In genomic region chr2:7825591-7826312, GRCh38 we compare ENCODE assay signal across 8 cellular contexts.
DNase-seq lines count a peak whose midpoint lies in the region; ATAC-seq and TF ChIP-seq lines count a peak whose summit lies in the region.

No MANE protein-coding gene starts in this region.

- ATAC-seq in GM18505 (IDR thresholded peaks at IDR 0.05; ENCODE audit: unreplicated experiment): peak; percentile 65
- peak; percentile 93 for ATAC-seq in HG02798 (IDR thresholded peaks at IDR 0.05; ENCODE audit: poor library complexity, unreplicated experiment)
- no peak for ATAC-seq in CD4-positive, alpha-beta T cell (ENCODE audit: poor library complexity)

- no peak for TF ChIP-seq CTCF in CD4-positive, alpha-beta T cell (IDR thresholded peaks at IDR 0.05)

- peaks cover 35% of the 10 kb centered on the region for H3K4me1 Mint-ChIP-seq in activated T-cell treated with anti-CD3 and anti-CD28 coated beads, Interleukin-2, amount 50 U/mL, for 24 hours (ENCODE audit: low read depth)
- H3K4me1 Mint-ChIP-seq in CD4-positive, alpha-beta T cell (ENCODE audit: low read depth): peaks cover 10% of the 10 kb centered on the region

- CTCF ChIA-PET in HEK293T (lab: Yijun Ruan, JAX): interaction anchor here (0.7 kb wide), 1 partner anchor 1880 kb away, joined by 3 read pairs; no protein-coding TSS in a partner anchor
- CTCF ChIA-PET in CD4-positive, alpha-beta T cell (lab: Charles Lee): interaction anchor here (1.1 kb wide), 1 partner anchor 18 kb away, joined by 3 read pairs; no protein-coding TSS in a partner anchor

- H3K27me3 ChIP-seq in CD4-positive, alpha-beta T cell (ENCODE audit: control insufficient read depth, insufficient read depth, low read length): no peaks in the 10 kb centered on the region

- H3K9me3 Mint-ChIP-seq in activated T-cell treated with anti-CD3 and anti-CD28 coated beads, Interleukin-2, amount 50 U/mL, for 24 hours: no peaks in the 10 kb centered on the region
- H3K9me3 Mint-ChIP-seq in CD4-positive, alpha-beta T cell: no peaks in the 10 kb centered on the region

- no peak for TF ChIP-seq POLR2A in GM18505 (IDR thresholded peaks at IDR 0.05; ENCODE audit: borderline replicate concordance, extremely low read depth, insufficient read depth, insufficient read length)

- no peaks in the 10 kb centered on the region for H3K9me3 ChIP-seq in CD4-positive, alpha-beta T cell (ENCODE audit: control insufficient read depth, low read length)

- intact Hi-C loops in CD4-positive, alpha-beta T cell (cut with DNase I, micrococcal nuclease): no loop called here

- no peak overlapping the region for H3K27ac ChIP-seq in CD4-positive, alpha-beta T cell (ENCODE audit: low read depth, low read length)

- H3K27ac Mint-ChIP-seq in activated T-cell treated with anti-CD3 and anti-CD28 coated beads, Interleukin-2, amount 50 U/mL, for 24 hours: peak overlapping the region; percentile 95
- H3K27ac Mint-ChIP-seq in CD4-positive, alpha-beta T cell: no peak overlapping the region

- no peaks in the 10 kb centered on the region for H3K36me3 Mint-ChIP-seq in activated T-cell treated with anti-CD3 and anti-CD28 coated beads, Interleukin-2, amount 50 U/mL, for 24 hours (ENCODE audit: low read depth)
- H3K36me3 Mint-ChIP-seq in CD4-positive, alpha-beta T cell (ENCODE audit: low read depth): no peaks in the 10 kb centered on the region

- POLR2A ChIA-PET in HEK293T (lab: Yijun Ruan, JAX): no interaction called here
- POLR2A ChIA-PET in CD4-positive, alpha-beta T cell (lab: Charles Lee): no interaction called here

- H3K27me3 Mint-ChIP-seq in activated T-cell treated with anti-CD3 and anti-CD28 coated beads, Interleukin-2, amount 50 U/mL, for 24 hours: peaks cover 3% of the 10 kb centered on the region
- H3K27me3 Mint-ChIP-seq in CD4-positive, alpha-beta T cell: no peaks in the 10 kb centered on the region

- peak overlapping the region; percentile 27 for H3K4me3 Mint-ChIP-seq in activated T-cell treated with anti-CD3 and anti-CD28 coated beads, Interleukin-2, amount 50 U/mL, for 24 hours
- no peak overlapping the region for H3K4me3 Mint-ChIP-seq in CD4-positive, alpha-beta T cell

- DNase-seq in activated T-cell treated with anti-CD3 and anti-CD28 coated beads, Interleukin-2, amount 50 U/mL, for 24 hours: peak; percentile 53
- peak; percentile 45 for DNase-seq in non-pigmented ciliary epithelial cell (ENCODE audit: low read depth)
- no peak for DNase-seq in HEK293T (ENCODE audit: extremely low spot score)
- no peak for DNase-seq in cerebellar cortex (ENCODE audit: low spot score)
- DNase-seq in anterior cingulate cortex (lab: John Stamatoyannopoulos, UW): no peak
- DNase-seq in CD4-positive, alpha-beta T cell: no peak

TF ChIP-seq in HEK293T, 16 proteins besides CTCF, POLR2A, EP300 and RAD21:
- TF ChIP-seq LEF1 (IDR thresholded peaks at IDR 0.05; ENCODE audit: borderline replicate concordance) (no peak), TARDBP (IDR thresholded peaks at IDR 0.05) (no peak), CTBP1 (IDR thresholded peaks at IDR 0.05; ENCODE audit: borderline replicate concordance) (no peak), FOXM1 (IDR thresholded peaks at IDR 0.05; ENCODE audit: borderline replicate concordance) (no peak), ZNF384 (IDR thresholded peaks at IDR 0.05) (no peak), BHLHE40 (IDR thresholded peaks at IDR 0.05; ENCODE audit: borderline replicate concordance) (no peak), NFRKB (IDR thresholded peaks at IDR 0.05) (no peak), ELF4 (IDR thresholded peaks at IDR 0.05) (no peak), SUZ12 (IDR thresholded peaks at IDR 0.05) (no peak), ARNT (IDR thresholded peaks at IDR 0.05) (no peak), L3MBTL2 (conservative IDR thresholded peaks at IDR 0.05) (no peak), FOXK2 (IDR thresholded peaks at IDR 0.05) (no peak), PKNOX1 (IDR thresholded peaks at IDR 0.05) (no peak), HDGF (IDR thresholded peaks at IDR 0.05; ENCODE audit: borderline replicate concordance) (no peak), SP1 (IDR thresholded peaks at IDR 0.05) (no peak), FOXA1 (IDR thresholded peaks at IDR 0.05) (no peak)

Comparison
In these comparisons a context has a peak if more than half of its experiments do, and no peak if none do; other contexts are left out.
1. DNase-seq: peak in activated T-cell treated with anti-CD3 and anti-CD28 coated beads, Interleukin-2, amount 50 U/mL, for 24 hours (single experiment) and non-pigmented ciliary epithelial cell (single experiment); none in HEK293T (single experiment), cerebellar cortex (single experiment), anterior cingulate cortex (0 of 58) and CD4-positive, alpha-beta T cell (0 of 10).